1 cellular context compared by ENCODE assay signal in the genomic region with DNA sequence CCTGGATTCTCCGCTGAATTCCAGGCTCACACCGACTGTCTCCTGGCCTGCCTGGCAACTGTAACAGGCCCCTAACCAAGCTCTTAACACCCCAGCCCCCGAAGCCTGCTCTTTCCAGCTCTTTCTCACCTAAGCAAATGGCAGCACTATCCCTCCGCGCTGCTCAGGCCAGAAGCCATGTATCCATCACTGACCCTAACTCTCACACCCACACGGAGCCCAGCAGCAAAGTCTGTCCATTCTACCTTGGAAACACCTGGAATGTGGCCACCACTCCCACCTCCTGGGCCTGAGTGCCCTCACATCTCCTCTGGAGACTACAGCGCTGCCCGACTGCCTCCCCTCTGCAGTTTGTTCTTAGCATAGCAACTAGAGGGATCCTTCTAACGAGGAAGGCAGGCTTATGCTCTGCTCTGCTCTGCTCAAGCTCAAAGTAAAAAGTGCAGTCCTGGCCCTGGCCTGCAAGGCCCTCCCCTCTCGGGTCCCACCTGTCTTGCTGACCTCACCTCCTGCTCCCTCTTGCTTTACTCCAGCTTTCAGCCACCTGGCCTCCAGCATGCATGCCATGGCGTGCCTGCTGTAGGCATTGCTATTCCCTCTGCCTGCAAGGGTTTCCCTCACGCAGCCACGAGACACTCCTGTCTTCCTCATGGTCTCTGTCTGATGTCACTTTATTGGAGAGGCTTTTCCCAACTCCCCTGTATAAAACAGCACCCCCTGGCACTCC.
TF ChIP-seq lines count a peak whose summit lies in the region.

No MANE protein-coding gene starts in this region.

TF ChIP-seq in A549, 52 proteins besides CTCF, POLR2A, EP300 and RAD21:
- TF ChIP-seq HDAC2 (IDR thresholded peaks at IDR 0.05): no peak
- TF ChIP-seq, protein P1, sequence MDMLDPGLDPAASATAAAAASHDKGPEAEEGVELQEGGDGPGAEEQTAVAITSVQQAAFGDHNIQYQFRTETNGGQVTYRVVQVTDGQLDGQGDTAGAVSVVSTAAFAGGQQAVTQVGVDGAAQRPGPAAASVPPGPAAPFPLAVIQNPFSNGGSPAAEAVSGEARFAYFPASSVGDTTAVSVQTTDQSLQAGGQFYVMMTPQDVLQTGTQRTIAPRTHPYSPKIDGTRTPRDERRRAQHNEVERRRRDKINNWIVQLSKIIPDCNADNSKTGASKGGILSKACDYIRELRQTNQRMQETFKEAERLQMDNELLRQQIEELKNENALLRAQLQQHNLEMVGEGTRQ (IDR thresholded peaks at IDR 0.05): no peak
- TF ChIP-seq, protein P2, sequence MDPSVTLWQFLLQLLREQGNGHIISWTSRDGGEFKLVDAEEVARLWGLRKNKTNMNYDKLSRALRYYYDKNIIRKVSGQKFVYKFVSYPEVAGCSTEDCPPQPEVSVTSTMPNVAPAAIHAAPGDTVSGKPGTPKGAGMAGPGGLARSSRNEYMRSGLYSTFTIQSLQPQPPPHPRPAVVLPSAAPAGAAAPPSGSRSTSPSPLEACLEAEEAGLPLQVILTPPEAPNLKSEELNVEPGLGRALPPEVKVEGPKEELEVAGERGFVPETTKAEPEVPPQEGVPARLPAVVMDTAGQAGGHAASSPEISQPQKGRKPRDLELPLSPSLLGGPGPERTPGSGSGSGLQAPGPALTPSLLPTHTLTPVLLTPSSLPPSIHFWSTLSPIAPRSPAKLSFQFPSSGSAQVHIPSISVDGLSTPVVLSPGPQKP (IDR thresholded peaks at IDR 0.05; ENCODE audit: low read depth, low read length): no peak
- no peak for TF ChIP-seq SREBF2 (IDR thresholded peaks at IDR 0.05)
- TF ChIP-seq, protein P3, sequence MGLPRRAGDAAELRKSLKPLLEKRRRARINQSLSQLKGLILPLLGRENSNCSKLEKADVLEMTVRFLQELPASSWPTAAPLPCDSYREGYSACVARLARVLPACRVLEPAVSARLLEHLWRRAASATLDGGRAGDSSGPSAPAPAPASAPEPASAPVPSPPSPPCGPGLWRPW (IDR thresholded peaks at IDR 0.05): no peak
- TF ChIP-seq, protein P4, sequence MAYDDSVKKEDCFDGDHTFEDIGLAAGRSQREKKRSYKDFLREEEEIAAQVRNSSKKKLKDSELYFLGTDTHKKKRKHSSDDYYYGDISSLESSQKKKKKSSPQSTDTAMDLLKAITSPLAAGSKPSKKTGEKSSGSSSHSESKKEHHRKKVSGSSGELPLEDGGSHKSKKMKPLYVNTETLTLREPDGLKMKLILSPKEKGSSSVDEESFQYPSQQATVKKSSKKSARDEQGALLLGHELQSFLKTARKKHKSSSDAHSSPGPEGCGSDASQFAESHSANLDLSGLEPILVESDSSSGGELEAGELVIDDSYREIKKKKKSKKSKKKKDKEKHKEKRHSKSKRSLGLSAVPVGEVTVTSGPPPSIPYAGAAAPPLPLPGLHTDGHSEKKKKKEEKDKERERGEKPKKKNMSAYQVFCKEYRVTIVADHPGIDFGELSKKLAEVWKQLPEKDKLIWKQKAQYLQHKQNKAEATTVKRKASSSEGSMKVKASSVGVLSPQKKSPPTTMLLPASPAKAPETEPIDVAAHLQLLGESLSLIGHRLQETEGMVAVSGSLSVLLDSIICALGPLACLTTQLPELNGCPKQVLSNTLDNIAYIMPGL (CRISPR knock-in tag; IDR thresholded peaks at IDR 0.05; ENCODE audit: borderline replicate concordance): no peak
- no peak for TF ChIP-seq RCOR1 (IDR thresholded peaks at IDR 0.05; ENCODE audit: low read depth, low read length)
- no peak for TF ChIP-seq RNF2 (IDR thresholded peaks at IDR 0.05; ENCODE audit: borderline replicate concordance, low read depth)
- no peak for TF ChIP-seq CBX2 (IDR thresholded peaks at IDR 0.05; ENCODE audit: borderline replicate concordance, low read depth)
- no peak for TF ChIP-seq CHD4 (IDR thresholded peaks at IDR 0.05; ENCODE audit: borderline replicate concordance)
